Comparison of ENCODE assay signal across 2 cellular contexts in the genomic region with DNA sequence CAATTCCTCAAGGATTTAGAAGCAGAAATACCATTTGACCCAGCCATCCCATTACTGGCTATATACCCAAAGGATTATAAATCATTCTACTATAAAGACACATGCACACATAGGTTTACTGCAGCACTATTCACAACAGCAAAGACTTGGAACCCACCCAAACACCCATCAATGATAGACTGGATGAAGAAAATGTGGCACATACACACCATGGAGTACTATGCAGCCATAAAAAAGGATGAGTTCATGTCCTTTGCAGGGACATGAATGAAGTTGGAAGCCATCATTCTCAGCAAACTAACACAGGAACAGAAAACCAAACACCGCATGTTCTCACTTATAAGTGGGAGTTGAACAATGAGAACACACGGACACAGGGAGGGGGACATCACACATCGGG. TPM values are rescaled to one million over a fixed set of nuclear protein-coding genes. Genes with fewer than 3 reads are reported as not detected.
"Had no signal": no experiment of that assay in that cellular context is flagged by ENCODE, and none has a peak within 500 bp of the region (broad histone marks: within the 10 kb centered on the region; RNA-seq: fewer than 3 reads in every experiment).

No MANE protein-coding gene starts in this region.

RNA-seq across cellular contexts. Expression of gene LIFR, which starts 39.8 kb away (rescaled TPM):
- total RNA-seq: naive thymus-derived CD8-positive, alpha-beta T cell; natural killer cell treated with Interleukin-12 subunit alpha and Interleukin-12 subunit beta and Interleukin-15 and Interleukin-18, amount 100 ng/mL, for 72 hours had no signal
- polyA plus RNA-seq: naive thymus-derived CD8-positive, alpha-beta T cell had no signal
